ENCODE assay signal across 27 cellular contexts in the genomic region with DNA sequence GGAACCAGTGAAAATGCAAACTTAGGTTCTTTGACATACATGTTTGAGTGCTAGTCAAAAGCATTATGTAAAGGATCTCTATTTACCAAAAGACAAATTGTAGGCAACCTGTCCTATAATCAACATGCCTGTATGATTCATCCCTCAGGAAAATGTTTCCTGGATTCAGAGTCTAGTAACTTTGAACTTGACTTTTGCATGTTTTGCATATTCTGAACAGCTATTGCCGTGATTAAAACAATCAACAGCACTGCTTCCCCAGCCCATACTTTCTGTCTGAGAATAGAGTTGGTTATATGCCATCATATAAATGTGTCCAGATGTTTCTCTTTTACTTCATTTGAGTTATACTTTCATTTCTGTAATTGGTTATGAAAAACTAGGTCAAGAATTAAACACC.
DNase-seq lines count a peak whose midpoint lies in the region; ATAC-seq and TF ChIP-seq lines count a peak whose summit lies in the region.
"Had no signal": no experiment of that assay in that cellular context is flagged by ENCODE, and none has a peak within 500 bp of the region (broad histone marks: within the 10 kb centered on the region; RNA-seq: fewer than 3 reads in every experiment).

No MANE protein-coding gene starts in this region.

- no peaks in the 10 kb centered on the region for H3K9me3 Mint-ChIP-seq in activated T-helper 17 cell treated with anti-CD3 and anti-CD28 coated beads, Interleukin-2, amount 50 U/mL, for 72 hours
- H3K9me3 Mint-ChIP-seq: activated naive CD4-positive, alpha-beta T cell treated with anti-CD3 and anti-CD28 coated beads, Interleukin-2, amount 50 U/mL, for 72 hours; WTC11 had no signal

- H3K9ac ChIP-seq in mesenchymal stem cell (ENCODE audit: low read length) = peak overlapping the region; percentile 6

- no peak for ATAC-seq in activated T-helper 17 cell treated with anti-CD3 and anti-CD28 coated beads, Interleukin-2, amount 50 U/mL, for 72 hours (replicated peaks)
- ATAC-seq in HG03108 (IDR thresholded peaks at IDR 0.05; ENCODE audit: unreplicated experiment) (no peak), HG03469 (IDR thresholded peaks at IDR 0.05; ENCODE audit: unreplicated experiment) (no peak)
- ATAC-seq: activated naive CD4-positive, alpha-beta T cell treated with anti-CD3 and anti-CD28 coated beads, Interleukin-2, amount 50 U/mL, for 72 hours; foreskin keratinocyte; Panc1; sciatic nerve; WTC11 had no signal

- no CpG with 5 or more reads among the region's 1 CpG for WGBS in mesenchymal stem cell
- whole genome bisulfite sequencing in sigmoid colon, 2 donors = 69 to 74% methylated on average over 1 of the region's 1 CpG

- H3K9me3 ChIP-seq in mesenchymal stem cell (ENCODE audit: control insufficient read depth, low read length) (no peaks in the 10 kb centered on the region), sigmoid colon (no peaks in the 10 kb centered on the region)
- H3K9me3 ChIP-seq: neutrophil, suprapubic skin had no signal

- no peak overlapping the region for H3K4me2 ChIP-seq in mesenchymal stem cell (ENCODE audit: low read length, poor library complexity, severe bottlenecking)

- H3K4me3 Mint-ChIP-seq in activated T-helper 17 cell treated with anti-CD3 and anti-CD28 coated beads, Interleukin-2, amount 50 U/mL, for 72 hours = no peak overlapping the region
- H3K4me3 Mint-ChIP-seq: WTC11 had no signal

- peaks cover 0 to 6% of the 10 kb centered on the region in 2 experiments for H3K36me3 ChIP-seq in mesenchymal stem cell (ENCODE audit: control insufficient read depth in 1 of 2, insufficient read depth in 2 of 2, low read depth in 1 of 2, low read length in 2 of 2)
- H3K36me3 ChIP-seq in sigmoid colon = peaks cover 0 to 4% (median 0%) of the 10 kb centered on the region in 4 donors
- H3K36me3 ChIP-seq: neutrophil had no signal

- TF ChIP-seq EP300 in sigmoid colon (IDR thresholded peaks at IDR 0.05) = no peak

- H3K4me1 Mint-ChIP-seq in activated T-helper 17 cell treated with anti-CD3 and anti-CD28 coated beads, Interleukin-2, amount 50 U/mL, for 72 hours = peaks cover 10% of the 10 kb centered on the region
- H3K4me1 Mint-ChIP-seq: WTC11 had no signal

- DNase-seq in GM04504 (ENCODE audit: low read depth) = peak; percentile 35
- DNase-seq in fibroblast of gingiva (ENCODE audit: low read depth) = peak; percentile 54
- DNase-seq in mesenchymal stem cell = no peak
- DNase-seq in GDM1 (lab: John Stamatoyannopoulos, UW) = no peak
- no peak for DNase-seq in sigmoid colon
- DNase-seq: activated CD4-positive, alpha-beta T cell treated with anti-CD3 and anti-CD28 coated beads, Interleukin-2, amount 50 U/mL, for 1 hour; anterior cingulate cortex; Calu3; foreskin keratinocyte; NCI-H1092; NCI-H1930; NCI-H524 treated with DMSO at 0.1 percent for 48 hours; SHP77 treated with DMSO at 0.1 percent for 48 hours; stimulated activated CD4-positive, alpha-beta T cell treated with anti-CD3 and anti-CD28 coated beads, Interleukin-15, amount 100 ng/mL, for 24 hours; stimulated activated naive CD4-positive, alpha-beta T cell; SW 1271; T1000 had no signal

- H2AFZ ChIP-seq in mesenchymal stem cell (ENCODE audit: low read depth, low read length) = no peak overlapping the region

- no peak overlapping the region for H3K18ac ChIP-seq in mesenchymal stem cell (ENCODE audit: low read depth in 1 of 2, low read length in 2 of 2)

- TF ChIP-seq CTCF in sigmoid colon (IDR thresholded peaks at IDR 0.05) = no peak

- no peak overlapping the region for H2BK15ac ChIP-seq in mesenchymal stem cell (ENCODE audit: low read depth, poor library complexity, severe bottlenecking)

- TF ChIP-seq POLR2A in sigmoid colon (IDR thresholded peaks at IDR 0.05) = no peak

- H3K4me3 ChIP-seq in mesenchymal stem cell (ENCODE audit: insufficient read depth in 1 of 2, low read depth in 1 of 2, low read length in 2 of 2) (peak overlapping the region in 1 of 2 experiments; percentile 53), sigmoid colon (no peak overlapping the region)
- H3K4me3 ChIP-seq: suprapubic skin had no signal

- no peak overlapping the region for H3K14ac ChIP-seq in mesenchymal stem cell (ENCODE audit: low read length in 2 of 2)

- H4K8ac ChIP-seq in mesenchymal stem cell (ENCODE audit: low read length) = no peak overlapping the region

- H3K27ac ChIP-seq in mesenchymal stem cell (ENCODE audit: low read length, poor library complexity, severe bottlenecking) (no peak overlapping the region), sigmoid colon (no peak overlapping the region)
- H3K27ac ChIP-seq: foreskin keratinocyte, neutrophil, suprapubic skin had no signal

- no peak overlapping the region for H2BK120ac ChIP-seq in mesenchymal stem cell (ENCODE audit: low read depth, low read length)

- no peak overlapping the region for H3K4ac ChIP-seq in mesenchymal stem cell (ENCODE audit: low read depth in 1 of 2, low read length in 2 of 2)

- no peak overlapping the region for H4K91ac ChIP-seq in mesenchymal stem cell (ENCODE audit: low read length)

- H3K36me3 Mint-ChIP-seq in activated T-helper 17 cell treated with anti-CD3 and anti-CD28 coated beads, Interleukin-2, amount 50 U/mL, for 72 hours (ENCODE audit: low read depth) = peaks cover 4% of the 10 kb centered on the region
- H3K36me3 Mint-ChIP-seq: activated naive CD4-positive, alpha-beta T cell treated with anti-CD3 and anti-CD28 coated beads, Interleukin-2, amount 50 U/mL, for 72 hours; WTC11 had no signal

- H3K27me3 Mint-ChIP-seq in activated T-helper 17 cell treated with anti-CD3 and anti-CD28 coated beads, Interleukin-2, amount 50 U/mL, for 72 hours = no peaks in the 10 kb centered on the region
- H3K27me3 Mint-ChIP-seq: progenitor cell of endocrine pancreas had no signal

- peak overlapping the region; percentile 73 for H3K27ac Mint-ChIP-seq in activated T-helper 17 cell treated with anti-CD3 and anti-CD28 coated beads, Interleukin-2, amount 50 U/mL, for 72 hours
- H3K27ac Mint-ChIP-seq: activated naive CD4-positive, alpha-beta T cell treated with anti-CD3 and anti-CD28 coated beads, Interleukin-2, amount 50 U/mL, for 72 hours; progenitor cell of endocrine pancreas; WTC11 had no signal

- no peak overlapping the region for H2AK5ac ChIP-seq in mesenchymal stem cell (ENCODE audit: low read length, severe bottlenecking)

- H3K27me3 ChIP-seq in mesenchymal stem cell (ENCODE audit: control insufficient read depth in 1 of 2, insufficient read depth in 1 of 2, low read length in 2 of 2) = no peaks in the 10 kb centered on the region
- H3K27me3 ChIP-seq in sigmoid colon = no peaks in the 10 kb centered on the region
- H3K27me3 ChIP-seq: foreskin keratinocyte, neutrophil, suprapubic skin had no signal

- no peak overlapping the region for H2BK5ac ChIP-seq in mesenchymal stem cell (ENCODE audit: low read depth, low read length, poor library complexity, severe bottlenecking)

- intact Hi-C loops in sigmoid colon (cut with DNase I) = no loop called here

- H3K23ac ChIP-seq in mesenchymal stem cell (ENCODE audit: low read length in 2 of 2) = no peak overlapping the region

- peaks cover 9% of the 10 kb centered on the region for H3K79me1 ChIP-seq in mesenchymal stem cell (replicated peaks; ENCODE audit: low read length, poor library complexity, severe bottlenecking)

- no peak overlapping the region for H2BK12ac ChIP-seq in mesenchymal stem cell (ENCODE audit: low read length in 2 of 2)

- no peaks in the 10 kb centered on the region for H3K4me1 ChIP-seq in mesenchymal stem cell (ENCODE audit: control insufficient read depth, insufficient read depth, low read depth, low read length)
- peaks cover 0 to 15% (median 11%) of the 10 kb centered on the region in 4 donors for H3K4me1 ChIP-seq in sigmoid colon

Comparison
In these comparisons a context has a peak if more than half of its experiments do, and no peak if none do; other contexts are left out.
1. DNase-seq: peak in GM04504 (single experiment) and fibroblast of gingiva (single experiment); none in mesenchymal stem cell (single experiment), GDM1 (single experiment) and sigmoid colon (single experiment).